Comparison of ENCODE assay signal across 23 cellular contexts in genomic region chr7:135178364-135178763, GRCh38. TPM values are rescaled to one million over a fixed set of nuclear protein-coding genes. Genes with fewer than 3 reads are reported as not detected.
DNase-seq lines count a peak whose midpoint lies in the region; ATAC-seq, FAIRE-seq and TF ChIP-seq lines count a peak whose summit lies in the region.
"Had no signal": no experiment of that assay in that cellular context is flagged by ENCODE, and none has a peak within 500 bp of the region (broad histone marks: within the 10 kb centered on the region; RNA-seq: fewer than 3 reads in every experiment).

No MANE protein-coding gene starts in this region.

- dilution Hi-C loops in keratinocyte (cut with MboI; ENCODE audit: extremely low pct_ligation_motif_present, low sequenced_read_pairs), result no loop called here

- no peaks in the 10 kb centered on the region for H3K9me1 ChIP-seq in keratinocyte (ENCODE audit: control insufficient read depth, extremely low read depth, insufficient read depth, low read length)

- no peak for ATAC-seq in HG03280 (IDR thresholded peaks at IDR 0.05; ENCODE audit: unreplicated experiment)

- no peaks in the 10 kb centered on the region for H3K79me2 ChIP-seq in keratinocyte (ENCODE audit: control insufficient read depth, insufficient read depth, low read length)
- no peaks in the 10 kb centered on the region for H3K79me2 ChIP-seq in smooth muscle cell (ENCODE audit: low read depth)

- H3K4me3 ChIP-seq in HUES6 (ENCODE audit: low read depth, low read length) (no peak overlapping the region), bronchial epithelial cell (ENCODE audit: low read depth, low read length) (no peak overlapping the region), keratinocyte (ENCODE audit: control insufficient read depth in 2 of 3, extremely low read depth in 1 of 3, insufficient read depth in 2 of 3, low read depth in 1 of 3, low read length in 3 of 3) (no peak overlapping the region), smooth muscle cell (no peak overlapping the region), testis (no peak overlapping the region)
- H3K4me3 ChIP-seq: SK-N-MC had no signal

- DNase-seq in bronchial epithelial cell (ENCODE audit: low read depth) (peak; percentile 80), keratinocyte (ENCODE audit: low read depth, low spot score) (no peak), smooth muscle cell (lab: John Stamatoyannopoulos, UW; ENCODE audit: unreplicated experiment) (no peak), 8988T (no peak), testis (no peak), ACHN (no peak)
- DNase-seq: CD8-positive, alpha-beta memory T cell; GF-D8; NCI-H1694; NCI-H2081; NCI-H2171; NCI-H345; NCI-H524; NCI-H774; OCI-M1; Right ventricle myocardium superior had no signal

- H3K4me1 ChIP-seq in HUES6 (ENCODE audit: control insufficient read depth, insufficient read depth, low read length) (peaks cover 20% of the 10 kb centered on the region), keratinocyte (ENCODE audit: control insufficient read depth, extremely low read depth, insufficient read depth, low read length) (peaks cover 34% of the 10 kb centered on the region), smooth muscle cell (ENCODE audit: low read depth) (no peaks in the 10 kb centered on the region), testis (no peaks in the 10 kb centered on the region)

- H3K4me2 ChIP-seq in keratinocyte (ENCODE audit: control insufficient read depth, extremely low read depth, insufficient read depth, low read depth, low read length), result no peak overlapping the region
- no peak overlapping the region for H3K4me2 ChIP-seq in smooth muscle cell

- H3K36me3 ChIP-seq in HUES6 (ENCODE audit: control insufficient read depth, insufficient read depth, low read length), result peaks cover 21% of the 10 kb centered on the region
- peaks cover 3% of the 10 kb centered on the region for H3K36me3 ChIP-seq in bronchial epithelial cell (ENCODE audit: control insufficient read depth, insufficient read depth, low read length)
- H3K36me3 ChIP-seq in keratinocyte (ENCODE audit: control insufficient read depth in 2 of 2, extremely low read depth in 1 of 2, insufficient read depth in 2 of 2, low read length in 2 of 2), result peaks cover 2 to 16% of the 10 kb centered on the region in 2 experiments
- H3K36me3 ChIP-seq in smooth muscle cell (ENCODE audit: low read depth), result peaks cover 18% of the 10 kb centered on the region
- H3K36me3 ChIP-seq in testis (ENCODE audit: low read depth, missing control alignments), result no peaks in the 10 kb centered on the region

- H3K27me3 ChIP-seq in HUES6 (ENCODE audit: control insufficient read depth, insufficient read depth, low read length), result no peaks in the 10 kb centered on the region
- no peaks in the 10 kb centered on the region for H3K27me3 ChIP-seq in bronchial epithelial cell (ENCODE audit: control insufficient read depth, insufficient read depth, low read length)
- H3K27me3 ChIP-seq in keratinocyte (ENCODE audit: control insufficient read depth, extremely low read depth, insufficient read depth, low read length), result no peaks in the 10 kb centered on the region
- H3K27me3 ChIP-seq in smooth muscle cell (ENCODE audit: low read depth), result no peaks in the 10 kb centered on the region
- no peaks in the 10 kb centered on the region for H3K27me3 ChIP-seq in testis

- no peak overlapping the region for H2AFZ ChIP-seq in keratinocyte (ENCODE audit: control insufficient read depth, low read length)
- no peak overlapping the region for H2AFZ ChIP-seq in smooth muscle cell (ENCODE audit: low read depth)

- TF ChIP-seq POLR2A in testis (IDR thresholded peaks at IDR 0.05), result no peak

- in situ Hi-C loops in ACHN (cut with HindIII; ENCODE audit: low pct_ligation_motif_present, low pct_unique_long_range_greater_than_20kb, low sequenced_read_pairs), result no loop called here

- no peak overlapping the region for H3K9ac ChIP-seq in HUES6 (ENCODE audit: low read length)
- H3K9ac ChIP-seq in keratinocyte (ENCODE audit: control insufficient read depth, extremely low read depth, insufficient read depth, low read length), result no peak overlapping the region
- H3K9ac ChIP-seq in smooth muscle cell (ENCODE audit: low read depth), result peak overlapping the region; percentile 55

- peaks cover 51% of the 10 kb centered on the region for H3K9me3 ChIP-seq in HUES6 (ENCODE audit: control insufficient read depth, insufficient read depth, low read depth, low read length)
- H3K9me3 ChIP-seq in keratinocyte (ENCODE audit: control insufficient read depth, low read depth, low read length), result peaks cover 23% of the 10 kb centered on the region
- H3K9me3 ChIP-seq in smooth muscle cell (replicated peaks; ENCODE audit: low read depth), result peaks cover 21% of the 10 kb centered on the region
- H3K9me3 ChIP-seq in testis, result no peaks in the 10 kb centered on the region

- WGBS in smooth muscle cell (ENCODE audit: low lambda C conversion rate), result 84% methylated on average over 13 of the region's 13 CpGs
- 90 to 91% methylated on average over 13 of the region's 13 CpGs for WGBS in testis, 2 donors

- TF ChIP-seq CTCF in bronchial epithelial cell (IDR thresholded peaks at IDR 0.05; ENCODE audit: insufficient read depth, low read length, severe bottlenecking), result no peak
- TF ChIP-seq CTCF in keratinocyte (optimal IDR thresholded peaks at IDR 0.05 in 1 of 3, IDR thresholded peaks at IDR 0.05 in 1 of 3, conservative IDR thresholded peaks at IDR 0.05 in 1 of 3; ENCODE audit: extremely low read depth in 1 of 3, insufficient read depth in 2 of 3, low read length in 3 of 3), result no peak
- no peak for TF ChIP-seq CTCF in smooth muscle cell (IDR thresholded peaks at IDR 0.05; ENCODE audit: borderline replicate concordance, insufficient read depth, poor library complexity, severe bottlenecking)
- no peak for TF ChIP-seq CTCF in testis (IDR thresholded peaks at IDR 0.05)

- FAIRE-seq in bronchial epithelial cell (lab: Jason Lieb, UNC) (no peak), keratinocyte (lab: Jason Lieb, UNC) (no peak)
- FAIRE-seq: GM19239 had no signal

- intact Hi-C loops in testis (cut with DNase I; ENCODE audit: low total_unique reads), result no loop called here

- H3K27ac ChIP-seq in HUES6 (ENCODE audit: low read depth, low read length), result peak overlapping the region; percentile 58; the same call in 1 of the 2 replicates
- peak overlapping the region; percentile 95 for H3K27ac ChIP-seq in keratinocyte (ENCODE audit: control insufficient read depth, insufficient read depth, low read length)
- H3K27ac ChIP-seq in smooth muscle cell (ENCODE audit: low read depth), result peak overlapping the region; percentile 87
- no peak overlapping the region for H3K27ac ChIP-seq in testis
- H3K27ac ChIP-seq: C4-2B, SK-N-MC had no signal

- no peaks in the 10 kb centered on the region for H3F3A ChIP-seq in smooth muscle cell (ENCODE audit: low read depth)

- no peaks in the 10 kb centered on the region for H4K20me1 ChIP-seq in keratinocyte (ENCODE audit: control insufficient read depth, extremely low read depth, insufficient read depth, low read length)
- no peaks in the 10 kb centered on the region for H4K20me1 ChIP-seq in smooth muscle cell (ENCODE audit: low read depth)

RNA-seq across cellular contexts. Expression of gene CYREN, which starts 7.9 kb away (rescaled TPM):
- total RNA-seq in bronchial epithelial cell (51.9 and 68.0 TPM in 2 replicates), smooth muscle cell (24.7 and 33.4 TPM in 2 replicates), testis (10 to 100 TPM; 44.3 to 47.3 TPM)
- polyA plus RNA-seq in keratinocyte (33.7 to 48.2 TPM (median 41.7 TPM) in 3 replicates), smooth muscle cell (38.2 and 43.9 TPM in 2 replicates), testis (ENCODE audit: insufficient read depth, low read depth, low replicate concordance) (36.3 TPM)
- polyA plus RNA-seq in keratinocyte (2011; ENCODE audit: low read depth), result 11.2 TPM
- polyA plus RNA-seq in keratinocyte (2011; cell fraction: cytosol; rRNA removed), result 29.7 and 33.8 TPM in 2 replicates
- polyA plus RNA-seq in keratinocyte (2011; cell fraction: nucleus; rRNA removed), result 32.2 and 35.9 TPM in 2 replicates
- 12.1 and 43.9 TPM in 2 replicates for polyA plus RNA-seq in keratinocyte (2012; ENCODE audit: low replicate concordance)
- polyA minus RNA-seq in keratinocyte, result 27.2 to 40.4 TPM (median 35.3 TPM) in 3 replicates
- 23.6 TPM for polyA minus RNA-seq in keratinocyte (2011; cell fraction: cytosol; rRNA and poly(A)+ RNA removed)
- 15.2 and 29.2 TPM in 2 replicates for polyA minus RNA-seq in keratinocyte (2011; cell fraction: nucleus; rRNA and poly(A)+ RNA removed)

RNA-seq across cellular contexts. Expression of gene TMEM140, which starts 30.5 kb away (rescaled TPM):
- 0.51 and 0.53 TPM in 2 replicates for total RNA-seq in bronchial epithelial cell
- polyA plus RNA-seq in keratinocyte, result 0.17 to 0.48 TPM (median 0.45 TPM) in 3 replicates
- 0.12 TPM for polyA plus RNA-seq in keratinocyte (2011; ENCODE audit: low read depth)
- polyA plus RNA-seq in keratinocyte (2011; cell fraction: cytosol; rRNA removed), result 0.22 and 0.27 TPM in 2 replicates
- 0.99 and 1.0 TPM in 2 replicates for polyA plus RNA-seq in keratinocyte (2011; cell fraction: nucleus; rRNA removed)
- 4.1 and 9.3 TPM in 2 replicates for polyA plus RNA-seq in keratinocyte (2012; ENCODE audit: low replicate concordance)
- 0.20 to 0.54 TPM in 2 of 3 replicates, not detected in the other for polyA minus RNA-seq in keratinocyte
- not detected for polyA minus RNA-seq in keratinocyte (2011; cell fraction: cytosol; rRNA and poly(A)+ RNA removed)
- 0.63 and 1.2 TPM in 2 replicates for polyA minus RNA-seq in keratinocyte (2011; cell fraction: nucleus; rRNA and poly(A)+ RNA removed)
- total RNA-seq in smooth muscle cell, result not detected in 2 replicates
- 5.6 and 5.8 TPM in 2 replicates for polyA plus RNA-seq in smooth muscle cell
- total RNA-seq in testis, result 1 to 10 TPM; 5.1 to 6.3 TPM
- polyA plus RNA-seq in testis (ENCODE audit: insufficient read depth, low read depth, low replicate concordance), result 11.4 TPM

RNA-seq across cellular contexts. Expression of gene WDR91, which starts 33.0 kb away (rescaled TPM):
- total RNA-seq in bronchial epithelial cell, result 4.7 and 6.9 TPM in 2 replicates
- 19.1 to 34.6 TPM (median 22.5 TPM) in 3 replicates for polyA plus RNA-seq in keratinocyte
- polyA plus RNA-seq in keratinocyte (2011; ENCODE audit: low read depth), result 5.4 TPM
- polyA plus RNA-seq in keratinocyte (2011; cell fraction: cytosol; rRNA removed), result 7.9 and 9.4 TPM in 2 replicates
- 50.6 and 63.8 TPM in 2 replicates for polyA plus RNA-seq in keratinocyte (2011; cell fraction: nucleus; rRNA removed)
- 7.9 and 14.5 TPM in 2 replicates for polyA plus RNA-seq in keratinocyte (2012; ENCODE audit: low replicate concordance)
- 36.6 to 50.8 TPM (median 38.5 TPM) in 3 replicates for polyA minus RNA-seq in keratinocyte
- 17.1 TPM for polyA minus RNA-seq in keratinocyte (2011; cell fraction: cytosol; rRNA and poly(A)+ RNA removed)
- polyA minus RNA-seq in keratinocyte (2011; cell fraction: nucleus; rRNA and poly(A)+ RNA removed), result 26.6 and 35.0 TPM in 2 replicates
- total RNA-seq in smooth muscle cell, result 6.6 and 16.7 TPM in 2 replicates
- 6.8 and 12.7 TPM in 2 replicates for polyA plus RNA-seq in smooth muscle cell
- 10 to 100 TPM; 23.8 to 46.6 TPM for total RNA-seq in testis
- polyA plus RNA-seq in testis (ENCODE audit: insufficient read depth, low read depth, low replicate concordance), result 29.5 TPM

RNA-seq across cellular contexts. Expression of gene STRA8, which starts 55.3 kb away (rescaled TPM):
- not detected in 2 replicates for total RNA-seq in bronchial epithelial cell
- not detected in 3 replicates for polyA plus RNA-seq in keratinocyte
- polyA plus RNA-seq in keratinocyte (2011; ENCODE audit: low read depth), result not detected
- not detected in 2 replicates for polyA plus RNA-seq in keratinocyte (2011; cell fraction: cytosol; rRNA removed)
- polyA plus RNA-seq in keratinocyte (2011; cell fraction: nucleus; rRNA removed), result not detected in 2 replicates
- polyA plus RNA-seq in keratinocyte (2012; ENCODE audit: low replicate concordance), result not detected in 2 replicates
- not detected in 3 replicates for polyA minus RNA-seq in keratinocyte
- not detected for polyA minus RNA-seq in keratinocyte (2011; cell fraction: cytosol; rRNA and poly(A)+ RNA removed)
- not detected in 2 replicates for polyA minus RNA-seq in keratinocyte (2011; cell fraction: nucleus; rRNA and poly(A)+ RNA removed)
- total RNA-seq in smooth muscle cell, result not detected in 2 replicates
- polyA plus RNA-seq in smooth muscle cell, result not detected in 2 replicates
- total RNA-seq in testis, result 1 to 10 TPM in 1 of 2 donors, under 1 TPM in 1; 0.87 to 3.5 TPM
- 1.4 TPM for polyA plus RNA-seq in testis (ENCODE audit: insufficient read depth, low read depth, low replicate concordance)
- total RNA-seq: CD8-positive, alpha-beta memory T cell; H4; Right ventricle myocardium superior had no signal
- polyA plus RNA-seq: CD8-positive, alpha-beta memory T cell; IgD-negative memory B cell had no signal

Comparison
In these comparisons a context has a peak if more than half of its experiments do, and no peak if none do; other contexts are left out.
1. H3K27ac ChIP-seq: peak in HUES6 (single experiment), keratinocyte (single experiment) and smooth muscle cell (single experiment); none in testis (0 of 2).